ENCODE assay signal across 7 cellular contexts in the genomic region with DNA sequence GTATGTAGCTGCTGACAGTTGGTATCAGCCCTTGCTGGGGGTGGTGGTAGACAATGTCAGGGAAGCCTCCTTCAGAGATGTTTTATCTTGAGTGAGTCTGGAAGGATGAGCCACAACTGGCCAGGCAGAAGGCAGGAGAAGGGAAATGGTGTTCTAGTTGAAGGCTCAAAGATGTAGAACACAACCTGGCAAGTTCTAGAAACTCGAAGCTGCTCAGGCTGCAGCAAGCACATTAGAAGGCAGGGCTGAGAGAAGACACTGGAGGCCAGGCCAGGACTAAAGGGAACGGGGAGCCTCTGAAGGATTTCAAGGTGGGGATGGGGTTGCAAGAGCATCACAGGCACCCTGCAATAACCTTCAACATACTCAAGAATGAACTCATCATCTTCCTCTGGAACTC. TPM values are rescaled to one million over a fixed set of nuclear protein-coding genes. Genes with fewer than 3 reads are reported as not detected.
DNase-seq lines count a peak whose midpoint lies in the region; ATAC-seq, FAIRE-seq and TF ChIP-seq lines count a peak whose summit lies in the region.

No MANE protein-coding gene starts in this region.

- no peak overlapping the region for H3K56ac ChIP-seq in IMR-90 (ENCODE audit: extremely low read depth, insufficient read depth, low read length)

- no peak overlapping the region for H3K14ac ChIP-seq in IMR-90 (replicated peaks; ENCODE audit: low read depth, low read length)

- no peaks in the 10 kb centered on the region for H3K9me3 ChIP-seq in IMR-90 (ENCODE audit: control insufficient read depth, insufficient read depth, low read length)
- no peaks in the 10 kb centered on the region for H3K9me3 ChIP-seq in hepatocyte (ENCODE audit: low read depth)

- H3K27me3 ChIP-seq in IMR-90 (ENCODE audit: control insufficient read depth, insufficient read depth, low read length), result no peaks in the 10 kb centered on the region
- no peaks in the 10 kb centered on the region for H3K27me3 ChIP-seq in dorsolateral prefrontal cortex
- no peaks in the 10 kb centered on the region for H3K27me3 ChIP-seq in hepatocyte

- H4K8ac ChIP-seq in IMR-90 (ENCODE audit: low read depth in 2 of 2, low read length in 2 of 2), result no peak overlapping the region

- CTCF ChIA-PET in IMR-90 (lab: Yijun Ruan, JAX), result interaction anchor here (1.8 kb wide), 1 partner anchor 335 kb away, joined by 22 read pairs; no protein-coding TSS in a partner anchor

- no peaks in the 10 kb centered on the region for H3K27me3 Mint-ChIP-seq in CD14-positive monocyte (ENCODE audit: low read depth in 3 of 3)
- H3K27me3 Mint-ChIP-seq in stimulated activated memory B cell treated with anti-CD40 and anti-IgM and Interleukin-4, amounts not matched to agents 10 μg/mL and 1 μg/mL and 100 μg/mL, for 72 hours, result no peaks in the 10 kb centered on the region

- H4K5ac ChIP-seq in IMR-90 (ENCODE audit: low read depth, low read length), result no peak overlapping the region

- no peak for ATAC-seq in IMR-90 (ENCODE audit: low read depth)
- ATAC-seq in stimulated activated memory B cell treated with anti-CD40 and anti-IgM and Interleukin-4, amounts not matched to agents 10 μg/mL and 1 μg/mL and 100 μg/mL, for 72 hours, result no peak

- no peak overlapping the region for H3K4me2 ChIP-seq in IMR-90 (ENCODE audit: low read depth, low read length)
- H3K4me2 ChIP-seq in hepatocyte, result no peak overlapping the region

- no peaks in the 10 kb centered on the region for H3K9me2 ChIP-seq in hepatocyte (replicated peaks; ENCODE audit: insufficient read depth)

- no peak for TF ChIP-seq RAD21 in IMR-90 (IDR thresholded peaks at IDR 0.05; ENCODE audit: low read length)

- H2AFZ ChIP-seq in IMR-90 (replicated peaks; ENCODE audit: low read length, poor library complexity), result no peak overlapping the region
- H2AFZ ChIP-seq in hepatocyte, result no peak overlapping the region

- no peaks in the 10 kb centered on the region for H3K79me2 ChIP-seq in hepatocyte

- H3K36me3 ChIP-seq in IMR-90 (ENCODE audit: control insufficient read depth, insufficient read depth, low read length), result peaks cover 11% of the 10 kb centered on the region
- no peaks in the 10 kb centered on the region for H3K36me3 ChIP-seq in hepatocyte (replicated peaks; ENCODE audit: insufficient read depth, low read depth)

- no peak overlapping the region for H3K4me3 ChIP-seq in IMR-90 (ENCODE audit: insufficient read depth, low read depth, low read length)
- H3K4me3 ChIP-seq in dorsolateral prefrontal cortex, result no peak overlapping the region
- H3K4me3 ChIP-seq in hepatocyte, result no peak overlapping the region

- FAIRE-seq in HTR-8/SVneo (lab: Jason Lieb, UNC), result no peak

- H2BK5ac ChIP-seq in IMR-90 (ENCODE audit: low read depth, low read length, poor library complexity, severe bottlenecking), result no peak overlapping the region

- H4K91ac ChIP-seq in IMR-90 (ENCODE audit: insufficient read depth, low read depth, low read length), result no peak overlapping the region

- peak overlapping the region; percentile 26; the same call in 1 of the 2 replicates for H2AK5ac ChIP-seq in IMR-90 (ENCODE audit: low read depth, low read length)

- peak overlapping the region in 4 of 7 donors; percentile 55 to 74 (median 69) for H3K27ac Mint-ChIP-seq in CD14-positive monocyte
- H3K27ac Mint-ChIP-seq in stimulated activated memory B cell treated with anti-CD40 and anti-IgM and Interleukin-4, amounts not matched to agents 10 μg/mL and 1 μg/mL and 100 μg/mL, for 72 hours, result no peak overlapping the region

- no peak overlapping the region for H2AK9ac ChIP-seq in IMR-90 (replicated peaks; ENCODE audit: low read depth, low read length, poor library complexity)

- H3K27ac ChIP-seq in IMR-90 (ENCODE audit: insufficient read depth, low read length) (no peak overlapping the region), dorsolateral prefrontal cortex (peak overlapping the region in 52 of 59 donors; percentile 0 to 80 (median 58)), substantia nigra (ENCODE audit: low read depth, low read length, poor library complexity, severe bottlenecking) (peak overlapping the region; percentile 51), hepatocyte (no peak overlapping the region)

- no peak overlapping the region for H3K18ac ChIP-seq in IMR-90 (ENCODE audit: low read depth, low read length)

- H3K4me1 ChIP-seq in IMR-90 (ENCODE audit: control insufficient read depth, insufficient read depth, low read length) (peaks cover 14% of the 10 kb centered on the region), hepatocyte (ENCODE audit: insufficient read depth) (no peaks in the 10 kb centered on the region)

- no TSS peak for BruUV-seq in IMR-90 (replicated peaks; lab: Mats Ljungman, UMichigan)

- intact Hi-C loops in CD14-positive monocyte (cut with micrococcal nuclease) (loop anchor here (2.0 to 10.0 kb wide), 3 partner anchors 43 to 336 kb away; no protein-coding TSS in a partner anchor), IMR-90 (cut with micrococcal nuclease) (loop anchor here (2.0 kb wide), 2 partner anchors 188 to 336 kb away; a partner anchor contains a TSS), dorsolateral prefrontal cortex (cut with DNase I) (loop anchor here (2.0 to 10.0 kb wide), 6 partner anchors 86 to 336 kb away; a partner anchor contains a TSS)

- dilution Hi-C loops in IMR-90 (cut with HindIII; ENCODE audit: low sequenced_read_pairs, unreplicated experiment), result no loop called here

- H3K23ac ChIP-seq in IMR-90 (ENCODE audit: low read depth, low read length), result no peak overlapping the region

- H4K20me1 ChIP-seq in IMR-90 (ENCODE audit: insufficient read depth, low read length), result peaks cover 11% of the 10 kb centered on the region; the same call in 1 of the 2 replicates
- H4K20me1 ChIP-seq in hepatocyte (ENCODE audit: insufficient read depth, poor library complexity, severe bottlenecking), result no peaks in the 10 kb centered on the region

- H3K79me1 ChIP-seq in IMR-90 (ENCODE audit: low read depth in 1 of 2, low read length in 2 of 2), result peaks cover 0 to 19% of the 10 kb centered on the region in 2 experiments; a peak in 3 of 4 replicates

- H3K4me1 Mint-ChIP-seq in CD14-positive monocyte, result peaks cover 37% of the 10 kb centered on the region
- H3K4me1 Mint-ChIP-seq in stimulated activated memory B cell treated with anti-CD40 and anti-IgM and Interleukin-4, amounts not matched to agents 10 μg/mL and 1 μg/mL and 100 μg/mL, for 72 hours, result peaks cover 34% of the 10 kb centered on the region

- DNase-seq in CD14-positive monocyte (ENCODE audit: low spot score), result no peak
- DNase-seq in IMR-90, result no peak
- DNase-seq in dorsolateral prefrontal cortex, result no peak
- DNase-seq in substantia nigra (lab: John Stamatoyannopoulos, UW), result no peak
- no peak for DNase-seq in HTR-8/SVneo (ENCODE audit: insufficient read length, low spot score)
- DNase-seq in hepatocyte (ENCODE audit: low spot score), result no peak

- no peak overlapping the region for H3K9ac ChIP-seq in IMR-90 (ENCODE audit: low read depth, low read length)

- POLR2A ChIA-PET in IMR-90 (lab: Charles Lee; ENCODE audit: unreplicated experiment), result no interaction called here

- peaks cover 53 to 54% of the 10 kb centered on the region in 2 donors for H3K36me3 Mint-ChIP-seq in CD14-positive monocyte
- H3K36me3 Mint-ChIP-seq in stimulated activated memory B cell treated with anti-CD40 and anti-IgM and Interleukin-4, amounts not matched to agents 10 μg/mL and 1 μg/mL and 100 μg/mL, for 72 hours, result peaks cover 19% of the 10 kb centered on the region

- no peak for TF ChIP-seq CTCF in CD14-positive monocyte (IDR thresholded peaks at IDR 0.05)
- no peak for TF ChIP-seq CTCF in IMR-90 (conservative IDR thresholded peaks at IDR 0.05; ENCODE audit: low read depth, low read length)
- no peak for TF ChIP-seq CTCF in dorsolateral prefrontal cortex (IDR thresholded peaks at IDR 0.05 in 54 of 56, conservative IDR thresholded peaks at IDR 0.05 in 2 of 56; ENCODE audit: low read depth in 1 of 56, partially characterized antibody in 56 of 56)
- no peak for TF ChIP-seq CTCF in hepatocyte (IDR thresholded peaks at IDR 0.05; ENCODE audit: poor library complexity)

- H2BK15ac ChIP-seq in IMR-90 (ENCODE audit: low read depth, low read length), result no peak overlapping the region

- no peak for TF ChIP-seq POLR2A in IMR-90 (IDR thresholded peaks at IDR 0.05; ENCODE audit: low read depth, low read length)

- H3K9me1 ChIP-seq in IMR-90 (ENCODE audit: insufficient read depth, low read length), result peaks cover 22% of the 10 kb centered on the region

- no peak overlapping the region for H3K4ac ChIP-seq in IMR-90 (ENCODE audit: low read depth, low read length)

- no CpG with 5 or more reads among the region's 2 CpGs for WGBS in IMR-90 (ENCODE audit: extremely low coverage in 2 of 2, insufficient read length in 1 of 2), 2 experiments
- WGBS in hepatocyte (ENCODE audit: low lambda C conversion rate, missing lambda C conversion rate), result 90% methylated on average over 2 of the region's 2 CpGs

- no peak overlapping the region for H2BK20ac ChIP-seq in IMR-90 (ENCODE audit: low read depth, low read length)

- H3K9me3 Mint-ChIP-seq in CD14-positive monocyte, result no peaks in the 10 kb centered on the region
- no peaks in the 10 kb centered on the region for H3K9me3 Mint-ChIP-seq in stimulated activated memory B cell treated with anti-CD40 and anti-IgM and Interleukin-4, amounts not matched to agents 10 μg/mL and 1 μg/mL and 100 μg/mL, for 72 hours

- no peak overlapping the region for H2BK120ac ChIP-seq in IMR-90 (ENCODE audit: low read depth, low read length)

- H3K4me3 Mint-ChIP-seq in CD14-positive monocyte, result no peak overlapping the region
- no peak overlapping the region for H3K4me3 Mint-ChIP-seq in stimulated activated memory B cell treated with anti-CD40 and anti-IgM and Interleukin-4, amounts not matched to agents 10 μg/mL and 1 μg/mL and 100 μg/mL, for 72 hours

- in situ Hi-C loops in IMR-90 (cut with MboI; ENCODE audit: low sequenced_read_pairs), result loop anchor here (10.0 kb wide), 1 partner anchor 336 kb away; no protein-coding TSS in a partner anchor

TF ChIP-seq in IMR-90, 13 proteins besides CTCF, POLR2A, EP300 and RAD21 (continues in another document):
- no peak for TF ChIP-seq RFX5 (IDR thresholded peaks at IDR 0.05; ENCODE audit: low read depth, low read length)
- no peak for TF ChIP-seq FOS (IDR thresholded peaks at IDR 0.05; ENCODE audit: low read depth, low read length)

RNA-seq across cellular contexts. Expression of a gene that starts 40.4 kb away (rescaled TPM):
- under 1 TPM; 0.42 to 0.63 TPM for polyA plus RNA-seq in CD14-positive monocyte
- total RNA-seq in IMR-90 (2012; rRNA removed), result 2.2 and 2.7 TPM in 2 replicates
- 10.4 and 11.3 TPM in 2 replicates for polyA plus RNA-seq in IMR-90 (2012; rRNA removed)
- polyA plus RNA-seq in IMR-90 (2012; cell fraction: cytosol; rRNA removed), result 6.7 and 7.5 TPM in 2 replicates
- 34.8 and 58.2 TPM in 2 replicates for polyA plus RNA-seq in IMR-90 (2012; cell fraction: nucleus; rRNA removed; ENCODE audit: low replicate concordance)
- 10 to 100 TPM; 13.0 to 38.4 (median 25.1) TPM for total RNA-seq in dorsolateral prefrontal cortex
- 4.5 and 7.3 TPM in 2 replicates for total RNA-seq in hepatocyte
- polyA plus RNA-seq in hepatocyte, result 2.9 and 4.7 TPM in 2 replicates

RNA-seq across cellular contexts. Expression of a gene that starts 40.7 kb away (rescaled TPM):
- polyA plus RNA-seq in CD14-positive monocyte (1 to 10 TPM; 3.2 to 5.2 TPM), IMR-90 (2012; rRNA removed) (12.2 TPM in 2 replicates), hepatocyte (3.8 and 4.7 TPM in 2 replicates)
- total RNA-seq in IMR-90 (2012; rRNA removed) (12.2 and 12.5 TPM in 2 replicates), dorsolateral prefrontal cortex (10 to 100 TPM in 118 of 120 experiments, 1 to 10 TPM in 2; 8.7 to 23.5 (median 15.9) TPM), hepatocyte (8.2 and 9.2 TPM in 2 replicates)
- polyA plus RNA-seq in IMR-90 (2012; cell fraction: cytosol; rRNA removed), result 7.1 and 14.7 TPM in 2 replicates
- polyA plus RNA-seq in IMR-90 (2012; cell fraction: nucleus; rRNA removed; ENCODE audit: low replicate concordance), result 7.7 and 13.5 TPM in 2 replicates

Comparison
In these comparisons a context has a peak if more than half of its experiments do, and no peak if none do; other contexts are left out.
1. H3K27ac ChIP-seq: peak in dorsolateral prefrontal cortex (52 of 59) and substantia nigra (single experiment); none in IMR-90 (single experiment) and hepatocyte (single experiment).